Comparison of ENCODE assay signal across 1 cellular context in genomic region chr12:103858953-103859601, GRCh38.
A peak's percentile ranks its signal among the peaks of the same experiment; 100 is the strongest.
TF ChIP-seq lines count a peak whose summit lies in the region.

No MANE protein-coding gene starts in this region.

TF ChIP-seq in HepG2, 621 proteins besides CTCF, POLR2A, EP300 and RAD21 (continued from another document):
- TF ChIP-seq ELK4 (CRISPR knock-in tag; IDR thresholded peaks at IDR 0.05; ENCODE audit: borderline replicate concordance): no peak
- TF ChIP-seq TFE3 (CRISPR knock-in tag; IDR thresholded peaks at IDR 0.05): peak; percentile 64; the same call in 1 of the 2 replicates
- TF ChIP-seq RNF2 (conservative IDR thresholded peaks at IDR 0.05; ENCODE audit: low read depth): 0 out of 2 replicates have a peak, but pooled peaks have one; percentile 42
- TF ChIP-seq ZFX (CRISPR knock-in tag; IDR thresholded peaks at IDR 0.05; ENCODE audit: low read depth): 0 out of 2 replicates have a peak, but pooled peaks have one; percentile 16
- peak; percentile 17; the same call in 1 of the 2 replicates for TF ChIP-seq YEATS2 (CRISPR knock-in tag; IDR thresholded peaks at IDR 0.05; ENCODE audit: borderline replicate concordance)
- TF ChIP-seq MNT (IDR thresholded peaks at IDR 0.05): no peak
- peak; percentile 42; the same call in 1 of the 2 replicates for TF ChIP-seq RARA (CRISPR knock-in tag; IDR thresholded peaks at IDR 0.05)
- 0 out of 2 replicates have a peak, but pooled peaks have one; percentile 21 for TF ChIP-seq ARID5B (CRISPR knock-in tag; IDR thresholded peaks at IDR 0.05)
- TF ChIP-seq FOSL2 (CRISPR knock-in tag; IDR thresholded peaks at IDR 0.05): peak; percentile 77
- no peak for TF ChIP-seq ZNF670 (CRISPR knock-in tag; IDR thresholded peaks at IDR 0.05; ENCODE audit: borderline replicate concordance)
